1 cellular context compared by ENCODE assay signal in genomic region chr15:101328001-101328400, GRCh38.
TF ChIP-seq lines count a peak whose summit lies in the region.

No MANE protein-coding gene starts in this region.

TF ChIP-seq in H1, 55 proteins besides CTCF, POLR2A, EP300 and RAD21:
- TF ChIP-seq ATF2 (IDR thresholded peaks at IDR 0.05; ENCODE audit: low read length): no peak
- no peak for TF ChIP-seq YY1 (IDR thresholded peaks at IDR 0.05; ENCODE audit: low read depth, low read length)
- TF ChIP-seq GTF2F1 (IDR thresholded peaks at IDR 0.05; ENCODE audit: borderline replicate concordance, low read depth, low read length): no peak
- TF ChIP-seq ZNF274 (IDR thresholded peaks at IDR 0.05; ENCODE audit: borderline replicate concordance, extremely low read depth, low read length): no peak
- no peak for TF ChIP-seq TAF1 (IDR thresholded peaks at IDR 0.05; ENCODE audit: low read depth, low read length)
